Comparison of ENCODE assay signal across 12 cellular contexts in the genomic region with DNA sequence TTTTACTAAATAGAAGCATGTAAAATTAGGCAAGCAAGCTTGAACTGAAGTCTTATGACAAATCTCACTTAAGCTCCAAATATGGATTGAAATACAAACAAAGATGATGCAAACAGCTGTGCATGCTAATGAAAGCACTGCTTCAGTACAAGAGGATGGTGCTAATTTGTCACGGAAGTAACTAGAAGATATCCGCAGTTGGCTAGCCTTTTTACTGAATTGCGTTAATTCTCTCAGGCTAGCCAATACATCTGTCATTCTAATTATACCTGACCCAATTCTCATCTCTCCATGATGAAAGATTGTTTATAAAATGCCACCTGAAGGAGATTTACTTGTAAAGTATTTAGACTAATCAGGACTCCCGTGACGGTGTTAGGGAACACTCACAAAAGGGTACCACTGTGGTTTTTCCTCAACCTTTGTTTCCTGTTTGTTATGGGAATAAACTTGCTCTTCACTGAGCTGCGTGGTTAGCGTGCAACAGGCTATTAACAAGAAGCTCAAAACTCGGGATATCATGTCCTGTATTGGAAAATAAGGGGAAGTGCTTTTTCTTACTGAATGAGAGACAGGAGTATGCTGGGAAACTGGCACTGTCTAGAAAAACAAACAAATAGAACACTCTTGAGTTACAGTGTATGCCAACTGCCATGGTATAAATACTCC.
DNase-seq lines count a peak whose midpoint lies in the region; ATAC-seq and TF ChIP-seq lines count a peak whose summit lies in the region.
"Had no signal": no experiment of that assay in that cellular context is flagged by ENCODE, and none has a peak within 500 bp of the region (broad histone marks: within the 10 kb centered on the region; RNA-seq: fewer than 3 reads in every experiment).

No MANE protein-coding gene starts in this region.

- no peak for TF ChIP-seq CTCF in hepatocyte (IDR thresholded peaks at IDR 0.05; ENCODE audit: poor library complexity)

- H4K20me1 ChIP-seq in hepatocyte (ENCODE audit: insufficient read depth, poor library complexity, severe bottlenecking), result no peaks in the 10 kb centered on the region

- H3K4me3 ChIP-seq in adipocyte (ENCODE audit: low read length), result peak overlapping the region; percentile 9
- no peak overlapping the region for H3K4me3 ChIP-seq in hepatocyte
- H3K4me3 ChIP-seq: PC-9, sigmoid colon had no signal

- ATAC-seq in Right ventricle myocardium inferior (peak; percentile 70), HG03095 (IDR thresholded peaks at IDR 0.05; ENCODE audit: unreplicated experiment) (no peak)

- H3K27ac ChIP-seq in hepatocyte, result peak overlapping the region; percentile 4
- H3K27ac ChIP-seq: PC-9 had no signal

- no peak overlapping the region for H3K9ac ChIP-seq in adipocyte (ENCODE audit: low read length)

- intact Hi-C loops in Right ventricle myocardium inferior (cut with DNase I) (no loop called here), cardiac septum (cut with DNase I) (no loop called here)

- WGBS in hepatocyte (ENCODE audit: low lambda C conversion rate, missing lambda C conversion rate), result 86% methylated on average over 8 of the region's 8 CpGs

- no peak overlapping the region for H3K4me2 ChIP-seq in hepatocyte
- H3K4me2 ChIP-seq: PC-9 had no signal

- H3K9me3 ChIP-seq in adipocyte (ENCODE audit: control insufficient read depth, low read length) (no peaks in the 10 kb centered on the region), hepatocyte (ENCODE audit: low read depth) (no peaks in the 10 kb centered on the region)
- H3K9me3 ChIP-seq: sigmoid colon had no signal

- H3K27me3 ChIP-seq in adipocyte (replicated peaks; ENCODE audit: control insufficient read depth, insufficient read depth, low read length) (no peaks in the 10 kb centered on the region), hepatocyte (no peaks in the 10 kb centered on the region)
- H3K27me3 ChIP-seq: sigmoid colon had no signal

- no peaks in the 10 kb centered on the region for H3K36me3 ChIP-seq in adipocyte (ENCODE audit: control insufficient read depth, insufficient read depth, low read length, severe bottlenecking)
- no peaks in the 10 kb centered on the region for H3K36me3 ChIP-seq in hepatocyte (replicated peaks; ENCODE audit: insufficient read depth, low read depth)

- peaks cover 15% of the 10 kb centered on the region for H3K4me1 ChIP-seq in adipocyte (ENCODE audit: control insufficient read depth, insufficient read depth, low read length)
- H3K4me1 ChIP-seq in hepatocyte (ENCODE audit: insufficient read depth), result no peaks in the 10 kb centered on the region

- peaks cover 8% of the 10 kb centered on the region for H3K79me2 ChIP-seq in hepatocyte

- no peak overlapping the region for H2AFZ ChIP-seq in hepatocyte
- H2AFZ ChIP-seq: PC-9 had no signal

- DNase-seq in Right ventricle myocardium inferior (ENCODE audit: missing footprints) (no peak), cardiac septum (ENCODE audit: low spot score) (no peak), adipocyte (ENCODE audit: low read depth) (peak; percentile 56), hepatocyte (ENCODE audit: low spot score) (no peak), T-helper 9 cell (no peak), SK-N-DZ (ENCODE audit: low spot score) (no peak), SKM-1 (lab: John Stamatoyannopoulos, UW; ENCODE audit: unreplicated experiment) (no peak)
- DNase-seq: ACHN; activated CD4-positive, alpha-beta T cell treated with anti-CD3 and anti-CD28 coated beads, Interleukin-2, amount 50 U/mL, for 4 hours; PC-9; sigmoid colon had no signal

- no peaks in the 10 kb centered on the region for H3K9me2 ChIP-seq in hepatocyte (replicated peaks; ENCODE audit: insufficient read depth)
